ENCODE assay signal across 18 cellular contexts in the genomic region with DNA sequence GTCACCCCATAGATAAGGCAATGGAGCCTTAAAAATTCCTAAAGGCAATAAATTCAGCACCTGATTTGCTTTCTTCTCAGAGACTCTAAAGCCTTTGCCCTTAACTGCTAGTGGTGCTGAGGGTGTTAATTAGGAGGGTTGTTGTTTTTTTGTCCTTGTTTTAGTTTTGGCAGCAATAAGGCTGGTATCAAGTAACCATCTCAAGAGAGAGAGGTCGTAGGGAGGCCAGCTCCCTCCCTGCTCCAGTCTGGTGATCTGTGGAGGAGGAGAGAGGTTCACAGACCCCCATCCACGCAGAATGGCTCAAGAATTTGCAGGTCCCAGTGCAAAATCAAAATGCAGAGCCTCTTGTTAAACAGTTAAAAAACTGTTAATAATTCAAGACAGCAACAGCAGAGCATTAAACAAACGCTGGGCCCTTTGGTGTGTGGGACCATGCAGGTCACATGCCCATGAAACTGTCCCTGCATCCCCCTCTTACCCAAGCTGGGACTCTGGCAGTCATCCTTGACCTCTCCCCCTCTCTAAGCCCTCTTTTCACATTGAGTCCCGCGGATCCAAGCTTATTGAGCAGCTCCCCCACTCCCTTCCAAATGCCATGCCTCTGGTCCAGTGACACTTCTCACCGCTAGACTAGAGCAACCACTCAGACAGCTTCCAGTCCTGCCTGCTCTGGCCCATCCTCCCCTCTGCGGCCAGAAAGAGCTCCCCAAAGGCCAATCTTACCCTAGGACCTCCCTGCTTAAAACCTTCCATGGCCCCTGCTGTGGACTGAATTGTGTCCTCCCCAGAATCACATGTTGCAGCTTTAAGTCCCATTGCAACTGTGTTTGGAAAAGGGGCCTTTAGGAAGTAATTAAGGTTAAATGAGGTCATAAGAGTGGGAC. TPM values are rescaled to one million over a fixed set of nuclear protein-coding genes. Genes with fewer than 3 reads are reported as not detected.
DNase-seq lines count a peak whose midpoint lies in the region; ATAC-seq, FAIRE-seq and TF ChIP-seq lines count a peak whose summit lies in the region.
"Had no signal": no experiment of that assay in that cellular context is flagged by ENCODE, and none has a peak within 500 bp of the region (broad histone marks: within the 10 kb centered on the region; RNA-seq: fewer than 3 reads in every experiment).

No MANE protein-coding gene starts in this region.

- H2BK12ac ChIP-seq in H1 (ENCODE audit: low read depth, low read length): no peak overlapping the region

- no peak overlapping the region for H4K91ac ChIP-seq in H1 (replicated peaks; ENCODE audit: insufficient read length, low read length)

- CTCF ChIA-PET in H1 (lab: Charles Lee; ENCODE audit: partially characterized antibody): interaction anchor here (0.7 to 26.6 kb wide), 10 partner anchors 10 to 149 kb away, joined by 3 to 706 read pairs (median 10); a partner anchor contains a TSS

- no peak overlapping the region for H3K14ac ChIP-seq in H1 (ENCODE audit: insufficient read length)

- no peak overlapping the region for H3K4ac ChIP-seq in H1 (replicated peaks; ENCODE audit: insufficient read length, low read depth, low read length)

- no peaks in the 10 kb centered on the region for H3K79me2 ChIP-seq in H1 (ENCODE audit: control insufficient read depth in 1 of 2, insufficient read depth in 2 of 2, low read length in 2 of 2)

- H2AFZ ChIP-seq in H1 (ENCODE audit: low read length): peak overlapping the region; percentile 33; the same call in 1 of the 2 replicates

- ATAC-seq in HG02885 (IDR thresholded peaks at IDR 0.05; ENCODE audit: poor library complexity, unreplicated experiment): no peak
- ATAC-seq: naive thymus-derived CD4-positive, alpha-beta T cell had no signal

- H2BK120ac ChIP-seq in H1 (replicated peaks; ENCODE audit: low read depth, low read length): no peak overlapping the region

- TF ChIP-seq EP300 in H1 (IDR thresholded peaks at IDR 0.05; ENCODE audit: borderline replicate concordance in 1 of 2, low read depth in 2 of 2, low read length in 2 of 2): no peak

- TF ChIP-seq CTCF in H1 (IDR thresholded peaks at IDR 0.05; ENCODE audit: control extremely low read depth in 1 of 3, insufficient read depth in 1 of 3, low read depth in 1 of 3, low read length in 3 of 3) (no peak), colonic mucosa (IDR thresholded peaks at IDR 0.05) (no peak)

- no peak overlapping the region for H3K56ac ChIP-seq in H1 (replicated peaks; ENCODE audit: insufficient read length, low read depth, low read length)

- no peak for TF ChIP-seq RAD21 in H1 (IDR thresholded peaks at IDR 0.05 in 1 of 2, conservative IDR thresholded peaks at IDR 0.05 in 1 of 2; ENCODE audit: low read depth in 2 of 2, low read length in 2 of 2)

- intact Hi-C loops in colonic mucosa (cut with DNase I): no loop called here

- H4K8ac ChIP-seq in H1 (ENCODE audit: extremely low read depth, insufficient read depth, low read length): no peak overlapping the region

- no peaks in the 10 kb centered on the region for H3K23me2 ChIP-seq in H1 (ENCODE audit: low read depth, low read length)

- no peak for FAIRE-seq in H1 (lab: Jason Lieb, UNC)
- FAIRE-seq: frontal cortex had no signal

- H3K79me1 ChIP-seq in H1 (ENCODE audit: low read depth, low read length): no peaks in the 10 kb centered on the region

- no peak overlapping the region for H2AK5ac ChIP-seq in H1 (ENCODE audit: low read depth, low read length)

- H3K4me2 ChIP-seq in H1 (ENCODE audit: insufficient read depth in 1 of 2, low read depth in 2 of 2, low read length in 2 of 2): no peak overlapping the region

- H3K4me3 ChIP-seq in H1 (ENCODE audit: extremely low read depth in 1 of 4, insufficient read depth in 2 of 4, low read depth in 3 of 4, low read length in 4 of 4) (no peak overlapping the region), skeletal muscle tissue (ENCODE audit: low read length in 3 of 3) (peak overlapping the region in 2 of 3 donors; percentile 13 to 31), colonic mucosa (no peak overlapping the region)
- H3K4me3 ChIP-seq: Peyer's patch, psoas muscle had no signal

- H3K9ac ChIP-seq in H1 (replicated peaks in 1 of 4; ENCODE audit: extremely low read depth in 1 of 4, low read depth in 3 of 4, low read length in 3 of 4) (no peak overlapping the region), skeletal muscle tissue (ENCODE audit: low read depth in 1 of 3, low read length in 3 of 3) (peak overlapping the region in 1 of 3 donors; percentile 33), colonic mucosa (ENCODE audit: low read depth in 2 of 2, low read length in 2 of 2) (no peak overlapping the region)

- H3K36me3 ChIP-seq in H1 (ENCODE audit: control insufficient read depth in 2 of 4, insufficient read depth in 4 of 4, low read length in 3 of 4) (no peaks in the 10 kb centered on the region), skeletal muscle tissue (ENCODE audit: control insufficient read depth in 3 of 3, insufficient read depth in 3 of 3, low read length in 3 of 3) (no peaks in the 10 kb centered on the region), colonic mucosa (no peaks in the 10 kb centered on the region)
- H3K36me3 ChIP-seq: Peyer's patch had no signal

- 79% methylated on average over 7 of the region's 7 CpGs; no CpG with 5 or more reads in 1 of the 2 experiments for WGBS in H1 (ENCODE audit: extremely low coverage in 1 of 2, insufficient coverage in 1 of 2, insufficient read length in 1 of 2, insufficient replicate concordance in 2 of 2, low coverage in 1 of 2, low lambda C conversion rate in 2 of 2, missing lambda C conversion rate in 1 of 2), 2 experiments

- DNase-seq in NCI-H82 (lab: John Stamatoyannopoulos, UW): peak; percentile 59
- no peak for DNase-seq in NCI-H82 treated with DMSO at 0.1 percent for 48 hours (lab: John Stamatoyannopoulos, UW; ENCODE audit: unreplicated experiment)
- DNase-seq in NCI-H2196 (lab: John Stamatoyannopoulos, UW; ENCODE audit: unreplicated experiment): peak; percentile 52
- no peak for DNase-seq in H1 (ENCODE audit: low read depth in 1 of 2, low spot score in 2 of 2)
- DNase-seq in LoVo (ENCODE audit: low spot score): no peak
- DNase-seq in colonic mucosa: no peak
- DNase-seq: activated B cell treated with CpG ODN at 0.5 μM for 24 hours; activated effector memory CD4-positive, alpha-beta T cell treated with anti-CD3 and anti-CD28 coated beads, Interleukin-2, amount 50 U/mL, for 16 hours; cortex of kidney; naive thymus-derived CD4-positive, alpha-beta T cell; NCI-H1417 treated with DMSO at 0.1 percent for 48 hours; NCI-H526 treated with DMSO at 0.1 percent for 48 hours; Peyer's patch; psoas muscle; stimulated activated naive CD4-positive, alpha-beta T cell treated with Interleukin-2 at 50 U/mL for 16 hours had no signal

- H3K27ac ChIP-seq in H1 (ENCODE audit: low read depth, low read length): no peak overlapping the region
- no peak overlapping the region for H3K27ac ChIP-seq in skeletal muscle tissue (ENCODE audit: low read depth, low read length)
- no peak overlapping the region for H3K27ac ChIP-seq in colonic mucosa
- H3K27ac ChIP-seq: Peyer's patch, psoas muscle had no signal

- H3K4me1 ChIP-seq in H1 (replicated peaks in 1 of 4; ENCODE audit: control insufficient read depth in 3 of 4, insufficient read depth in 4 of 4, low read length in 3 of 4): peaks cover 0 to 4% (median 2%) of the 10 kb centered on the region in 4 experiments; a peak in 3 of 7 replicates
- peaks cover 30 to 45% (median 40%) of the 10 kb centered on the region in 3 donors for H3K4me1 ChIP-seq in skeletal muscle tissue (ENCODE audit: control insufficient read depth in 3 of 3, insufficient read depth in 3 of 3, low read length in 3 of 3)
- H3K4me1 ChIP-seq in colonic mucosa: no peaks in the 10 kb centered on the region
- H3K4me1 ChIP-seq: Peyer's patch had no signal

- no peak overlapping the region for H2BK20ac ChIP-seq in H1 (ENCODE audit: low read length)

- peak overlapping the region; percentile 48 for H3K18ac ChIP-seq in H1 (ENCODE audit: extremely low read depth, low read length)

- no peak overlapping the region for H3K23ac ChIP-seq in H1 (ENCODE audit: insufficient read length)

- H2BK15ac ChIP-seq in H1 (ENCODE audit: low read length): no peak overlapping the region

- H2BK5ac ChIP-seq in H1 (ENCODE audit: low read depth, low read length): no peak overlapping the region

- no peaks in the 10 kb centered on the region for H4K20me1 ChIP-seq in H1 (replicated peaks in 1 of 2; ENCODE audit: control insufficient read depth in 1 of 2, insufficient read depth in 2 of 2, low read length in 2 of 2)

- no peak overlapping the region for H4K5ac ChIP-seq in H1 (ENCODE audit: insufficient read length, low read depth, low read length)

- H3K27me3 ChIP-seq in H1 (replicated peaks in 1 of 4; ENCODE audit: control insufficient read depth in 3 of 4, extremely low read depth in 1 of 4, insufficient read depth in 3 of 4, low read length in 3 of 4) (peaks cover 0 to 2% (median 0%) of the 10 kb centered on the region in 4 experiments; a peak in 2 of 7 replicates), skeletal muscle tissue (ENCODE audit: control insufficient read depth in 3 of 3, insufficient read depth in 3 of 3, low read length in 3 of 3) (no peaks in the 10 kb centered on the region), colonic mucosa (no peaks in the 10 kb centered on the region)
- H3K27me3 ChIP-seq: Peyer's patch had no signal

- H3K9me3 ChIP-seq in H1 (ENCODE audit: insufficient read depth in 2 of 2, low read depth in 1 of 2, low read length in 1 of 2): no peaks in the 10 kb centered on the region
- no peaks in the 10 kb centered on the region for H3K9me3 ChIP-seq in skeletal muscle tissue (ENCODE audit: control insufficient read depth in 3 of 3, low read length in 3 of 3)
- no peaks in the 10 kb centered on the region for H3K9me3 ChIP-seq in colonic mucosa
- H3K9me3 ChIP-seq: Peyer's patch, psoas muscle had no signal

- no peak for TF ChIP-seq POLR2A in H1 (IDR thresholded peaks at IDR 0.05; ENCODE audit: control extremely low read depth in 1 of 2, low read depth in 2 of 2, low read length in 2 of 2)

- POLR2A ChIA-PET in H1 (lab: Charles Lee; ENCODE audit: partially characterized antibody): interaction anchor here (1.1 to 4.2 kb wide), 6 partner anchors 48 to 112 kb away, joined by 3 to 17 read pairs (median 4); a partner anchor contains a TSS

TF ChIP-seq in H1, 55 proteins besides CTCF, POLR2A, EP300 and RAD21 (continues in another document):
- no peak for TF ChIP-seq RXRA (IDR thresholded peaks at IDR 0.05; ENCODE audit: insufficient read depth, low read depth, low read length)
- no peak for TF ChIP-seq GTF2F1 (IDR thresholded peaks at IDR 0.05; ENCODE audit: borderline replicate concordance, low read depth, low read length)

RNA-seq across cellular contexts. Expression of a gene that starts 47.7 kb away (rescaled TPM):
- 1,426 and 1,499 TPM in 2 replicates for total RNA-seq in H1 (2021; fragmentation: NEBNext Ultra II Directional; extraction: Animal tissue kit (Norgen Biotek cat#: 25700))
- polyA plus RNA-seq in H1 (2011; rRNA removed): 760 and 1,192 TPM in 2 replicates
- 1,814 TPM for polyA plus RNA-seq in H1 (2011; cell fraction: cytosol; rRNA removed)
- 646 TPM for polyA plus RNA-seq in H1 (2011; cell fraction: nucleus; rRNA removed)
- polyA plus RNA-seq in H1 (2012, experiment 1 of 2): 3,433 to 4,890 TPM (median 3,853 TPM) in 4 replicates
- polyA plus RNA-seq in H1 (2012, experiment 2 of 2): 1,251 TPM
- polyA plus RNA-seq in H1 (2013, experiment 1 of 2): 2,145 TPM
- 2,259 TPM for polyA plus RNA-seq in H1 (2013, experiment 2 of 2)
- 465 and 598 TPM in 2 replicates for polyA minus RNA-seq in H1 (2011; rRNA and poly(A)+ RNA removed)
- 496 TPM for polyA minus RNA-seq in H1 (2011; cell fraction: cytosol; rRNA and poly(A)+ RNA removed)
- 375 TPM for polyA minus RNA-seq in H1 (2011; cell fraction: nucleus; rRNA and poly(A)+ RNA removed)
- total RNA-seq in skeletal muscle tissue (1,434 TPM), colonic mucosa (100 to 1,000 TPM; 871 to 897 TPM)

Comparison
In these comparisons a context has a peak if more than half of its experiments do, and no peak if none do; other contexts are left out.
1. DNase-seq: peak in NCI-H82 (single experiment) and NCI-H2196 (single experiment); none in NCI-H82 treated with DMSO at 0.1 percent for 48 hours (single experiment), H1 (0 of 2), LoVo (single experiment) and colonic mucosa (single experiment).
2. H3K4me3 ChIP-seq: peak in skeletal muscle tissue (2 of 3); none in H1 (0 of 4) and colonic mucosa (single experiment).